In genomic region chr9:130235558-130236435, GRCh38 we compare ENCODE assay signal across 9 cellular contexts. TPM values are rescaled to one million over a fixed set of nuclear protein-coding genes. Genes with fewer than 3 reads are reported as not detected.
DNase-seq lines count a peak whose midpoint lies in the region; ATAC-seq and TF ChIP-seq lines count a peak whose summit lies in the region.
"Had no signal": no experiment of that assay in that cellular context is flagged by ENCODE, and none has a peak within 500 bp of the region (broad histone marks: within the 10 kb centered on the region; RNA-seq: fewer than 3 reads in every experiment).

No MANE protein-coding gene starts in this region.

- no peaks in the 10 kb centered on the region for H3K27me3 Mint-ChIP-seq in activated naive CD8-positive, alpha-beta T cell

- ATAC-seq in SK-N-SH treated with all-trans-retinoic acid at 6 μM for 48 hours, result peak; percentile 62
- peak; percentile 15 to 59 (median 48) for ATAC-seq in heart left ventricle
- peak; percentile 86 for ATAC-seq in aorta (ENCODE audit: low FRiP score)
- ATAC-seq in HG03460 (IDR thresholded peaks at IDR 0.05; ENCODE audit: unreplicated experiment), result no peak

- DNase-seq in COLO829 (ENCODE audit: low spot score) (peak; percentile 25), HuH-7.5 (ENCODE audit: low spot score) (peak; percentile 59), heart left ventricle (peak; percentile 55 to 80 (median 65)), retinal pigment epithelial cell (ENCODE audit: low read depth) (no peak), aorta (peak; percentile 73 to 93)

- no peak for TF ChIP-seq POLR2A in heart left ventricle (IDR thresholded peaks at IDR 0.05)

- no peaks in the 10 kb centered on the region for H3K9me3 Mint-ChIP-seq in activated naive CD8-positive, alpha-beta T cell (ENCODE audit: low read depth)

- no peaks in the 10 kb centered on the region for H3K36me3 ChIP-seq in heart left ventricle
- H3K36me3 ChIP-seq in aorta (ENCODE audit: control insufficient read depth in 1 of 2, insufficient read depth in 2 of 2, low read length in 1 of 2), result peaks cover 0 to 4% of the 10 kb centered on the region in 2 donors

- H3K27ac ChIP-seq in heart left ventricle (peak overlapping the region in 1 of 12 donors; percentile 80), aorta (ENCODE audit: low read depth in 1 of 2, low read length in 2 of 2) (no peak overlapping the region)

- WGBS in heart left ventricle, 4 donors, result 30 to 48% (median 45%) methylated on average over 32 to 45 of the region's 45 CpGs
- WGBS in aorta, 2 donors, result 4 to 8% methylated on average over 45 of the region's 45 CpGs

- peaks cover 16% of the 10 kb centered on the region for H3K4me1 Mint-ChIP-seq in activated naive CD8-positive, alpha-beta T cell (ENCODE audit: low read depth)

- TF ChIP-seq CTCF in heart left ventricle (IDR thresholded peaks at IDR 0.05) (peak; percentile 96 to 100 (median 99)), retinal pigment epithelial cell (conservative IDR thresholded peaks at IDR 0.05; ENCODE audit: low read depth, low read length) (peak; percentile 94)

- no peaks in the 10 kb centered on the region for H3K27me3 ChIP-seq in heart left ventricle
- H3K27me3 ChIP-seq in aorta (ENCODE audit: control insufficient read depth in 1 of 2, insufficient read depth in 2 of 2, low read length in 1 of 2), result no peaks in the 10 kb centered on the region

- H3K4me3 Mint-ChIP-seq in activated naive CD8-positive, alpha-beta T cell, result peak overlapping the region; percentile 27

- peaks cover 0 to 14% (median 1%) of the 10 kb centered on the region in 12 donors for H3K4me1 ChIP-seq in heart left ventricle
- H3K4me1 ChIP-seq in aorta (ENCODE audit: control insufficient read depth in 1 of 2, insufficient read depth in 2 of 2, low read length in 2 of 2), result no peaks in the 10 kb centered on the region

- H3K36me3 Mint-ChIP-seq in activated naive CD8-positive, alpha-beta T cell, result peaks cover 2% of the 10 kb centered on the region

- no peak overlapping the region for H3K27ac Mint-ChIP-seq in activated naive CD8-positive, alpha-beta T cell

- H3K4me3 ChIP-seq in heart left ventricle (peak overlapping the region in 1 of 12 donors; percentile 19), retinal pigment epithelial cell (ENCODE audit: low read length) (no peak overlapping the region), aorta (ENCODE audit: low read length in 2 of 2) (no peak overlapping the region)
- H3K4me3 ChIP-seq: SK-N-MC had no signal

- H3K9me3 ChIP-seq in heart left ventricle (no peaks in the 10 kb centered on the region), aorta (ENCODE audit: control insufficient read depth, low read length) (no peaks in the 10 kb centered on the region)

- intact Hi-C loops in heart left ventricle (cut with DNase I), result loop anchor here (1.0 to 10.0 kb wide), 6 partner anchors 107 to 351 kb away; no protein-coding TSS in a partner anchor
- intact Hi-C loops in aorta (cut with DNase I), result loop anchor here (1.0 to 5.0 kb wide), 6 partner anchors 25 to 129 kb away; partner anchors contain the start of gene NCS1 (in 1 of the 2)

TF ChIP-seq in SK-N-SH treated with all-trans-retinoic acid at 6 μM for 48 hours, 23 proteins besides CTCF, POLR2A, EP300 and RAD21:
- TF ChIP-seq ZNF8 (CRISPR knock-in tag; IDR thresholded peaks at IDR 0.05) (no peak), PATZ1 (CRISPR knock-in tag; IDR thresholded peaks at IDR 0.05; ENCODE audit: borderline replicate concordance) (no peak), POU6F1 (CRISPR knock-in tag; IDR thresholded peaks at IDR 0.05; ENCODE audit: borderline replicate concordance, low read depth) (no peak), ISL1 (CRISPR knock-in tag; IDR thresholded peaks at IDR 0.05) (no peak)

RNA-seq across cellular contexts. Expression of gene HMCN2, which starts 29.8 kb away (rescaled TPM):
- total RNA-seq in heart left ventricle (10 to 100 TPM in 1 of 9 donors, 1 to 10 TPM in 8; 2.3 to 10.4 (median 3.8) TPM), aorta (10 to 100 TPM in 1 of 2 donors, 1 to 10 TPM in 1; 7.8 to 14.8 TPM)
- polyA plus RNA-seq in heart left ventricle (1 to 10 TPM; 4.3 to 4.4 TPM), aorta (1 to 10 TPM in 1 of 2 donors, under 1 TPM in 1; 0.25 to 1.4 TPM)
